18 cellular contexts compared by ENCODE assay signal in genomic region chr3:138452491-138452890, GRCh38. TPM values are rescaled to one million over a fixed set of nuclear protein-coding genes. Genes with fewer than 3 reads are reported as not detected.
"Had no signal": no experiment of that assay in that cellular context is flagged by ENCODE, and none has a peak within 500 bp of the region (broad histone marks: within the 10 kb centered on the region; RNA-seq: fewer than 3 reads in every experiment).

No MANE protein-coding gene starts in this region.

- ATAC-seq: body of pancreas; effector memory CD8-positive, alpha-beta T cell; left lung; naive thymus-derived CD8-positive, alpha-beta T cell; stimulated activated naive B cell treated with anti-CD40 and anti-IgM and Interleukin-4, amounts not matched to agents 10 μg/mL and 1 μg/mL and 100 μg/mL, for 72 hours; T-helper 17 cell had no signal

- DNase-seq: activated CD4-positive, alpha-beta memory T cell treated with anti-CD3 and anti-CD28 coated beads, Interleukin-2, amount 10 ng/mL, durations not matched to agents 7 days and 5 days; activated CD4-positive, alpha-beta T cell treated with anti-CD3 and anti-CD28 coated beads for 4 hours; activated gamma-delta T cell treated with Interleukin-2 at 50 U/mL for 16 hours; activated naive CD8-positive, alpha-beta T cell treated with anti-CD3 and anti-CD28 coated beads for 36 hours; activated T-cell treated with anti-CD3 and anti-CD28 coated beads, Interleukin-2, amount 50 U/mL, for 48 hours; amygdala; body of pancreas; central memory CD4-positive, alpha-beta T cell; effector memory CD8-positive, alpha-beta T cell; erythroblast; left lung; naive thymus-derived CD8-positive, alpha-beta T cell; stimulated activated CD4-positive, alpha-beta T cell treated with anti-CD3 and anti-CD28 coated beads, Interleukin-15, amount 100 ng/mL, for 24 hours; stimulated activated CD4-positive, alpha-beta T cell treated with anti-CD3 and anti-CD28 coated beads, Interleukin-4, amount 100 ng/mL, for 1 hour; stimulated activated naive B cell treated with anti-CD40 and anti-IgM and Interleukin-4, amounts not matched to agents 10 μg/mL and 1 μg/mL and 100 μg/mL, for 72 hours; T-helper 17 cell had no signal

- H3K4me1 ChIP-seq: left lung, tibial artery had no signal

- H3K9me3 ChIP-seq: body of pancreas, left lung, neutrophil, tibial artery had no signal

- H3K27ac ChIP-seq: body of pancreas, left lung, neutrophil, tibial artery had no signal

- H3K27me3 ChIP-seq: body of pancreas, left lung, neutrophil, tibial artery had no signal

- H3K4me3 ChIP-seq: body of pancreas, left lung, tibial artery had no signal

RNA-seq across cellular contexts. Expression of gene ESYT3, which starts 18.1 kb away (rescaled TPM):
- polyA plus RNA-seq: naive thymus-derived CD8-positive, alpha-beta T cell had no signal
